Comparison of ENCODE assay signal across 13 cellular contexts in genomic region chr4:184039963-184040383, GRCh38.
A peak's percentile ranks its signal among the peaks of the same experiment; 100 is the strongest.
DNase-seq lines count a peak whose midpoint lies in the region; ATAC-seq lines count a peak whose summit lies in the region.
"Had no signal": no experiment of that assay in that cellular context is flagged by ENCODE, and none has a peak within 500 bp of the region (broad histone marks: within the 10 kb centered on the region; RNA-seq: fewer than 3 reads in every experiment).

No MANE protein-coding gene starts in this region.

- peak overlapping the region; percentile 30 for H3K4me3 Mint-ChIP-seq in activated CD4-positive, alpha-beta T cell treated with anti-CD3 and anti-CD28 coated beads, Interleukin-2, amount 10 ng/mL, durations not matched to agents 7 days and 5 days
- H3K4me3 Mint-ChIP-seq in activated naive CD8-positive, alpha-beta T cell treated with anti-CD3 and anti-CD28 coated beads for 36 hours = peak overlapping the region; percentile 58
- no peak overlapping the region for H3K4me3 Mint-ChIP-seq in stimulated activated memory B cell treated with anti-CD40 and anti-IgM and Interleukin-4, amounts not matched to agents 10 μg/mL and 1 μg/mL and 100 μg/mL, for 72 hours

- ATAC-seq in stimulated activated memory B cell treated with anti-CD40 and anti-IgM and Interleukin-4, amounts not matched to agents 10 μg/mL and 1 μg/mL and 100 μg/mL, for 72 hours = peak; percentile 62
- ATAC-seq: esophagus mucosa had no signal

- POLR2A ChIA-PET in activated CD4-positive, alpha-beta T cell treated with anti-CD3 and anti-CD28 coated beads, Interleukin-2, amount 10 ng/mL, durations not matched to agents 7 days and 5 days (lab: Charles Lee) = no interaction called here

- no peaks in the 10 kb centered on the region for H3K9me3 Mint-ChIP-seq in activated CD4-positive, alpha-beta T cell treated with anti-CD3 and anti-CD28 coated beads, Interleukin-2, amount 10 ng/mL, durations not matched to agents 7 days and 5 days
- H3K9me3 Mint-ChIP-seq in activated naive CD8-positive, alpha-beta T cell treated with anti-CD3 and anti-CD28 coated beads for 36 hours = no peaks in the 10 kb centered on the region
- H3K9me3 Mint-ChIP-seq in stimulated activated memory B cell treated with anti-CD40 and anti-IgM and Interleukin-4, amounts not matched to agents 10 μg/mL and 1 μg/mL and 100 μg/mL, for 72 hours = no peaks in the 10 kb centered on the region

- H3K4me1 Mint-ChIP-seq in activated CD4-positive, alpha-beta T cell treated with anti-CD3 and anti-CD28 coated beads, Interleukin-2, amount 10 ng/mL, durations not matched to agents 7 days and 5 days = peaks cover 9% of the 10 kb centered on the region
- H3K4me1 Mint-ChIP-seq in activated naive CD8-positive, alpha-beta T cell treated with anti-CD3 and anti-CD28 coated beads for 36 hours = peaks cover 7% of the 10 kb centered on the region
- no peaks in the 10 kb centered on the region for H3K4me1 Mint-ChIP-seq in stimulated activated memory B cell treated with anti-CD40 and anti-IgM and Interleukin-4, amounts not matched to agents 10 μg/mL and 1 μg/mL and 100 μg/mL, for 72 hours

- no peak for DNase-seq in activated CD4-positive, alpha-beta T cell treated with anti-CD3 and anti-CD28 coated beads, Interleukin-2, amount 10 ng/mL, durations not matched to agents 7 days and 5 days
- no peak for DNase-seq in activated CD4-positive, alpha-beta T cell treated with anti-CD3 and anti-CD28 coated beads for 1 hour
- DNase-seq in activated naive CD8-positive, alpha-beta T cell treated with anti-CD3 and anti-CD28 coated beads for 36 hours = peak; percentile 37
- DNase-seq in iPS-NIHi7 (ENCODE audit: extremely low spot score) (peak; percentile 35), SIG-M5 treated with dmso at 0.1 percent for 504 hours (lab: John Stamatoyannopoulos, UW; ENCODE audit: unreplicated experiment) (no peak), SKM-1 (lab: John Stamatoyannopoulos, UW; ENCODE audit: unreplicated experiment) (no peak), NCI-H1092 treated with DMSO at 0.1 percent for 48 hours (lab: John Stamatoyannopoulos, UW) (no peak)
- DNase-seq: ACHN; activated effector memory CD4-positive, alpha-beta T cell treated with anti-CD3 and anti-CD28 coated beads, Interleukin-2, amount 50 U/mL, for 16 hours; naive B cell; NCI-H2081 had no signal

- peaks cover 54% of the 10 kb centered on the region for H3K27me3 Mint-ChIP-seq in activated CD4-positive, alpha-beta T cell treated with anti-CD3 and anti-CD28 coated beads, Interleukin-2, amount 10 ng/mL, durations not matched to agents 7 days and 5 days
- H3K27me3 Mint-ChIP-seq in activated naive CD8-positive, alpha-beta T cell treated with anti-CD3 and anti-CD28 coated beads for 36 hours = peaks cover 36% of the 10 kb centered on the region
- H3K27me3 Mint-ChIP-seq in stimulated activated memory B cell treated with anti-CD40 and anti-IgM and Interleukin-4, amounts not matched to agents 10 μg/mL and 1 μg/mL and 100 μg/mL, for 72 hours = peaks cover 25% of the 10 kb centered on the region

- no peak overlapping the region for H3K27ac Mint-ChIP-seq in activated CD4-positive, alpha-beta T cell treated with anti-CD3 and anti-CD28 coated beads, Interleukin-2, amount 10 ng/mL, durations not matched to agents 7 days and 5 days
- no peak overlapping the region for H3K27ac Mint-ChIP-seq in activated naive CD8-positive, alpha-beta T cell treated with anti-CD3 and anti-CD28 coated beads for 36 hours
- H3K27ac Mint-ChIP-seq in stimulated activated memory B cell treated with anti-CD40 and anti-IgM and Interleukin-4, amounts not matched to agents 10 μg/mL and 1 μg/mL and 100 μg/mL, for 72 hours = no peak overlapping the region
- H3K27ac Mint-ChIP-seq: naive B cell had no signal

- no peaks in the 10 kb centered on the region for H3K36me3 Mint-ChIP-seq in activated CD4-positive, alpha-beta T cell treated with anti-CD3 and anti-CD28 coated beads, Interleukin-2, amount 10 ng/mL, durations not matched to agents 7 days and 5 days (ENCODE audit: low read depth)
- no peaks in the 10 kb centered on the region for H3K36me3 Mint-ChIP-seq in activated naive CD8-positive, alpha-beta T cell treated with anti-CD3 and anti-CD28 coated beads for 36 hours
- H3K36me3 Mint-ChIP-seq in stimulated activated memory B cell treated with anti-CD40 and anti-IgM and Interleukin-4, amounts not matched to agents 10 μg/mL and 1 μg/mL and 100 μg/mL, for 72 hours = no peaks in the 10 kb centered on the region
- H3K36me3 Mint-ChIP-seq: naive B cell had no signal

- CTCF ChIA-PET in activated CD4-positive, alpha-beta T cell treated with anti-CD3 and anti-CD28 coated beads, Interleukin-2, amount 10 ng/mL, durations not matched to agents 7 days and 5 days (lab: Charles Lee) = no interaction called here

Comparison
In these comparisons a context has a peak if more than half of its experiments do, and no peak if none do; other contexts are left out.
1. DNase-seq: peak in activated naive CD8-positive, alpha-beta T cell treated with anti-CD3 and anti-CD28 coated beads for 36 hours (single experiment) and iPS-NIHi7 (single experiment); none in activated CD4-positive, alpha-beta T cell treated with anti-CD3 and anti-CD28 coated beads, Interleukin-2, amount 10 ng/mL, durations not matched to agents 7 days and 5 days (single experiment), activated CD4-positive, alpha-beta T cell treated with anti-CD3 and anti-CD28 coated beads for 1 hour (single experiment), SIG-M5 treated with dmso at 0.1 percent for 504 hours (single experiment), SKM-1 (single experiment) and NCI-H1092 treated with DMSO at 0.1 percent for 48 hours (single experiment).